Comparison of ENCODE assay signal across 1 cellular context in genomic region chr11:45917623-45918330, GRCh38.
A peak's percentile ranks its signal among the peaks of the same experiment; 100 is the strongest.
TF ChIP-seq lines count a peak whose summit lies in the region.

Gene PEX16, minus strand, starts transcription at chr11:45917877. Its CDS starts 66 bp downstream, at chr11:45917811.

TF ChIP-seq in HepG2, 621 proteins besides CTCF, POLR2A, EP300 and RAD21 (continued from another document and continues in another):
- TF ChIP-seq SNAPC4 (CRISPR knock-in tag; IDR thresholded peaks at IDR 0.05) (no peak), ZNF235 (CRISPR knock-in tag; IDR thresholded peaks at IDR 0.05; ENCODE audit: borderline replicate concordance) (no peak), MIXL1 (CRISPR knock-in tag; IDR thresholded peaks at IDR 0.05) (no peak), ETV5 (CRISPR knock-in tag; IDR thresholded peaks at IDR 0.05; ENCODE audit: borderline replicate concordance) (peak; percentile 74), ZNF337 (CRISPR knock-in tag; IDR thresholded peaks at IDR 0.05; ENCODE audit: borderline replicate concordance, low read depth) (0 out of 2 replicates have a peak, but pooled peaks have one; percentile 24), ZNF276 (CRISPR knock-in tag; IDR thresholded peaks at IDR 0.05; ENCODE audit: low read depth) (no peak), TCF7L2 (IDR thresholded peaks at IDR 0.05; ENCODE audit: low read depth, low read length) (no peak), CREBL2 (CRISPR knock-in tag; IDR thresholded peaks at IDR 0.05; ENCODE audit: borderline replicate concordance) (no peak), ZSCAN9 (CRISPR knock-in tag; IDR thresholded peaks at IDR 0.05; ENCODE audit: borderline replicate concordance) (no peak; the same call in 1 of the 2 replicates), ZFP90 (CRISPR knock-in tag; IDR thresholded peaks at IDR 0.05; ENCODE audit: borderline replicate concordance) (peak; percentile 74; the same call in 1 of the 2 replicates), MLX (CRISPR knock-in tag; IDR thresholded peaks at IDR 0.05) (no peak), HHEX (CRISPR knock-in tag; IDR thresholded peaks at IDR 0.05) (no peak), RNF219 (CRISPR knock-in tag; IDR thresholded peaks at IDR 0.05) (no peak), ZBTB21 (CRISPR knock-in tag; IDR thresholded peaks at IDR 0.05) (no peak), RBFOX2 (IDR thresholded peaks at IDR 0.05; ENCODE audit: low read depth, low read length) (peak; percentile 76), ZNF333 (CRISPR knock-in tag; IDR thresholded peaks at IDR 0.05; ENCODE audit: borderline replicate concordance) (no peak), NRL (CRISPR knock-in tag; IDR thresholded peaks at IDR 0.05; ENCODE audit: borderline replicate concordance) (peak; percentile 77; the same call in 1 of the 2 replicates), ZNF205 (CRISPR knock-in tag; IDR thresholded peaks at IDR 0.05) (0 out of 2 replicates have a peak, but pooled peaks have one; percentile 19), ONECUT2 (CRISPR knock-in tag; IDR thresholded peaks at IDR 0.05) (no peak), ARID3A (IDR thresholded peaks at IDR 0.05; ENCODE audit: low read depth, low read length) (no peak), GLMP (CRISPR knock-in tag; IDR thresholded peaks at IDR 0.05; ENCODE audit: borderline replicate concordance) (no peak), LRRFIP1 (CRISPR knock-in tag; conservative IDR thresholded peaks at IDR 0.05) (no peak), MXI1 (IDR thresholded peaks at IDR 0.05; ENCODE audit: borderline replicate concordance, low read depth, low read length) (no peak; the same call in 2 of the 3 replicates), PHF8 (CRISPR knock-in tag; IDR thresholded peaks at IDR 0.05) (peak; percentile 80), MXD4 (CRISPR knock-in tag; IDR thresholded peaks at IDR 0.05) (peak; percentile 85), ZNF512 (CRISPR knock-in tag; IDR thresholded peaks at IDR 0.05) (no peak), HMGXB4 (CRISPR knock-in tag; IDR thresholded peaks at IDR 0.05; ENCODE audit: borderline replicate concordance in 1 of 2, low read depth in 1 of 2) (peak in 1 of 2 experiments; percentile 49; a peak in 1 of 4 replicates), HNRNPLL (IDR thresholded peaks at IDR 0.05; ENCODE audit: low read depth, low read length, poor library complexity, severe bottlenecking) (peak; percentile 24), CENPBD1 (CRISPR knock-in tag; IDR thresholded peaks at IDR 0.05; ENCODE audit: borderline replicate concordance, low read depth) (no peak), ZNF614 (CRISPR knock-in tag; IDR thresholded peaks at IDR 0.05; ENCODE audit: borderline replicate concordance) (no peak), JUND (CRISPR knock-in tag; IDR thresholded peaks at IDR 0.05) (no peak), NFYC (CRISPR knock-in tag; IDR thresholded peaks at IDR 0.05) (peak; percentile 66), ZNF18 (CRISPR knock-in tag; IDR thresholded peaks at IDR 0.05; ENCODE audit: insufficient replicate concordance) (peak; percentile 17), GZF1 (CRISPR knock-in tag; IDR thresholded peaks at IDR 0.05) (no peak)
